16 cellular contexts compared by ENCODE assay signal in genomic region chr16:2086136-2086742, GRCh38.
"Had no signal": no experiment of that assay in that cellular context is flagged by ENCODE, and none has a peak within 500 bp of the region (broad histone marks: within the 10 kb centered on the region; RNA-seq: fewer than 3 reads in every experiment).

No MANE protein-coding gene starts in this region.

- H3K27ac ChIP-seq: heart right ventricle, lower lobe of right lung, ovary, transverse colon had no signal

- H3K4me1 Mint-ChIP-seq: endodermal cell, neural crest cell had no signal

- H3K27ac Mint-ChIP-seq: endodermal cell; stimulated activated effector memory CD8-positive, alpha-beta T cell treated with anti-CD3 and anti-CD28 coated beads, Interleukin-12 subunit alpha, Interleukin-12 subunit beta, amount 100 ng/mL, for 72 hours had no signal

- H3K9me3 Mint-ChIP-seq: activated B cell treated with CpG ODN at 0.5 μM for 24 hours; endodermal cell; neural crest cell; stimulated activated effector memory CD8-positive, alpha-beta T cell treated with anti-CD3 and anti-CD28 coated beads, Interleukin-12 subunit alpha, Interleukin-12 subunit beta, amount 100 ng/mL, for 72 hours had no signal

- H3K4me3 Mint-ChIP-seq: activated B cell treated with CpG ODN at 0.5 μM for 24 hours; endodermal cell; stimulated activated effector memory CD8-positive, alpha-beta T cell treated with anti-CD3 and anti-CD28 coated beads, Interleukin-12 subunit alpha, Interleukin-12 subunit beta, amount 100 ng/mL, for 72 hours had no signal

- H3K36me3 ChIP-seq: ovary had no signal

- H3K4me3 ChIP-seq: dorsolateral prefrontal cortex, heart right ventricle, lower lobe of right lung, ovary, transverse colon had no signal

- H3K9me3 ChIP-seq: heart right ventricle, lower lobe of right lung, ovary, transverse colon had no signal

- H3K27me3 Mint-ChIP-seq: activated B cell treated with CpG ODN at 0.5 μM for 24 hours had no signal

- H3K27me3 ChIP-seq: dorsolateral prefrontal cortex, heart right ventricle, ovary, transverse colon had no signal

- FAIRE-seq: frontal cortex, TTC549 had no signal

- ATAC-seq: heart right ventricle; left cardiac atrium; lower lobe of right lung; stimulated activated effector memory CD8-positive, alpha-beta T cell treated with anti-CD3 and anti-CD28 coated beads, Interleukin-12 subunit alpha, Interleukin-12 subunit beta, amount 100 ng/mL, for 72 hours had no signal

- DNase-seq: activated B cell treated with CpG ODN at 0.5 μM for 24 hours; activated CD4-positive, alpha-beta T cell treated with anti-CD3 and anti-CD28 coated beads for 48 hours; activated naive CD4-positive, alpha-beta T cell treated with Interleukin-2 at 50 U/mL for 16 hours; anterior cingulate cortex; endodermal cell; heart right ventricle; left cardiac atrium; lower lobe of right lung; midbrain; ovary; transverse colon had no signal
